In the genomic region with DNA sequence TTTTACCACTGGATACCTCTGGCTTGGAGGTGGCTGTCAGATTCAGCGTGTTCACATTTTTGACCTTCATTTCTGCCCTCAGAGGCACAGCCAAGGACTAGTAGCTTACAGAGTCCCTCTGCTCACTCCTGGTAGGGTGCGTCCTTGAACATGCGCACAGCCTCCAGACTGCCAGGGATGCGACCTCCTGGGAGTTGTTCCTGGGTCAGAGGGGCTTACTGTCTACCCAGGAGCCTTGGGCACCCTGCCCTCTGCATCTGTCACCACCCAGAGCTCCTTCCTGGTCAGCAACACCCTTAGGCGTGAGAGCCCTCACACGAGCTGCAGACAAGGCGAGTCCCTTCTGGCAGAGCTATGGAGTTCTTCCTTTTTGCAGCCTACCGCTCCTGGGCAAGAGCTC, we compare ENCODE assay signal across 11 cellular contexts. TPM values are rescaled to one million over a fixed set of nuclear protein-coding genes. Genes with fewer than 3 reads are reported as not detected.
A peak's percentile ranks its signal among the peaks of the same experiment; 100 is the strongest.
DNase-seq lines count a peak whose midpoint lies in the region; ATAC-seq and TF ChIP-seq lines count a peak whose summit lies in the region.
"Had no signal": no experiment of that assay in that cellular context is flagged by ENCODE, and none has a peak within 500 bp of the region (broad histone marks: within the 10 kb centered on the region; RNA-seq: fewer than 3 reads in every experiment).

No MANE protein-coding gene starts in this region.

- H3K9me3 ChIP-seq in CD4-positive, alpha-beta memory T cell (ENCODE audit: control insufficient read depth in 1 of 2, low read length in 2 of 2) = no peaks in the 10 kb centered on the region
- H3K9me3 ChIP-seq in mammary epithelial cell (replicated peaks; ENCODE audit: insufficient read depth, low read length) (no peaks in the 10 kb centered on the region), gastroesophageal sphincter (no peaks in the 10 kb centered on the region)
- H3K9me3 ChIP-seq: testis had no signal

- TF ChIP-seq CTCF in KMS-11 (conservative IDR thresholded peaks at IDR 0.05; ENCODE audit: low read depth, low read length) = no peak
- TF ChIP-seq CTCF in mammary epithelial cell (conservative IDR thresholded peaks at IDR 0.05 in 1 of 2, IDR thresholded peaks at IDR 0.05 in 1 of 2; ENCODE audit: extremely low read depth in 1 of 2, insufficient read depth in 1 of 2, low read depth in 1 of 2, low read length in 2 of 2) = no peak
- no peak for TF ChIP-seq CTCF in natural killer cell (IDR thresholded peaks at IDR 0.05)
- no peak for TF ChIP-seq CTCF in gastroesophageal sphincter (IDR thresholded peaks at IDR 0.05)

- BruUV-seq in mammary epithelial cell (replicated peaks; lab: Mats Ljungman, UMichigan) = no TSS peak

- H3K4me2 ChIP-seq in KMS-11 (peak overlapping the region; percentile 78), mammary epithelial cell (ENCODE audit: insufficient read depth, low read depth, low read length) (peak overlapping the region; percentile 87)

- H3K36me3 Mint-ChIP-seq in CD4-positive, alpha-beta memory T cell = peaks cover 19 to 34% of the 10 kb centered on the region in 2 donors
- no peaks in the 10 kb centered on the region for H3K36me3 Mint-ChIP-seq in natural killer cell

- H2AFZ ChIP-seq in KMS-11 (ENCODE audit: low read depth) (no peak overlapping the region), mammary epithelial cell (ENCODE audit: low read depth, low read length) (no peak overlapping the region)

- no peak overlapping the region for H3K4me3 ChIP-seq in CD4-positive, alpha-beta memory T cell (ENCODE audit: low read length in 2 of 2)
- H3K4me3 ChIP-seq in KMS-11 (IDR thresholded peaks at IDR 0.05; ENCODE audit: insufficient read depth, low read depth, low read length) = no peak overlapping the region
- peak overlapping the region in 2 of 3 experiments; percentile 80 to 87 for H3K4me3 ChIP-seq in mammary epithelial cell (replicated peaks in 1 of 3; ENCODE audit: insufficient read depth in 1 of 3, low read depth in 2 of 3, low read length in 3 of 3)
- H3K4me3 ChIP-seq in gastroesophageal sphincter = no peak overlapping the region
- H3K4me3 ChIP-seq: testis had no signal

- H3K27ac Mint-ChIP-seq in CD4-positive, alpha-beta memory T cell = peak overlapping the region in 5 of 7 donors; percentile 23 to 86 (median 69)
- peak overlapping the region in 1 of 2 donors; percentile 61 for H3K27ac Mint-ChIP-seq in natural killer cell

- TF ChIP-seq EP300 in gastroesophageal sphincter (IDR thresholded peaks at IDR 0.05) = no peak

- peaks cover 38% of the 10 kb centered on the region for H3K4me1 ChIP-seq in CD4-positive, alpha-beta memory T cell (ENCODE audit: insufficient read depth, low read length)
- H3K4me1 ChIP-seq in KMS-11 (ENCODE audit: low read depth, poor library complexity, severe bottlenecking) (peaks cover 23% of the 10 kb centered on the region), mammary epithelial cell (ENCODE audit: insufficient read depth, low read length) (peaks cover 25% of the 10 kb centered on the region), gastroesophageal sphincter (peaks cover 0 to 32% (median 15%) of the 10 kb centered on the region in 3 donors)

- ATAC-seq in natural killer cell (no peak), gastroesophageal sphincter (no peak)

- dilution Hi-C loops in mammary epithelial cell (cut with HindIII; ENCODE audit: low sequenced_read_pairs) = no loop called here

- H3K4me3 Mint-ChIP-seq in CD4-positive, alpha-beta memory T cell = peak overlapping the region; percentile 81 to 97 (median 89)
- peak overlapping the region; percentile 93 for H3K4me3 Mint-ChIP-seq in natural killer cell

- intact Hi-C loops in CD4-positive, alpha-beta memory T cell (cut with micrococcal nuclease) = no loop called here
- intact Hi-C loops in mammary epithelial cell (cut with micrococcal nuclease) (no loop called here), natural killer cell (cut with micrococcal nuclease) (no loop called here)

- H3K79me2 ChIP-seq in KMS-11 (ENCODE audit: insufficient read depth, low read depth) (peaks cover 64% of the 10 kb centered on the region), mammary epithelial cell (ENCODE audit: insufficient read depth, low read length) (peaks cover 71% of the 10 kb centered on the region)

- peaks cover 0 to 2% (median 0%) of the 10 kb centered on the region in 8 donors for H3K9me3 Mint-ChIP-seq in CD4-positive, alpha-beta memory T cell
- no peaks in the 10 kb centered on the region for H3K9me3 Mint-ChIP-seq in natural killer cell

- H3K4me1 Mint-ChIP-seq in CD4-positive, alpha-beta memory T cell = peaks cover 25 to 66% (median 46%) of the 10 kb centered on the region in 4 donors
- H3K4me1 Mint-ChIP-seq in natural killer cell = peaks cover 21 to 33% of the 10 kb centered on the region in 2 donors

- no peak overlapping the region for H3K27ac ChIP-seq in CD4-positive, alpha-beta memory T cell (ENCODE audit: low read depth, low read length)
- H3K27ac ChIP-seq in KMS-11 (no peak overlapping the region), mammary epithelial cell (ENCODE audit: insufficient read depth, low read depth, low read length) (no peak overlapping the region), gastroesophageal sphincter (no peak overlapping the region)
- H3K27ac ChIP-seq: RWPE1, testis had no signal

- no peaks in the 10 kb centered on the region for H3K27me3 Mint-ChIP-seq in CD4-positive, alpha-beta memory T cell
- H3K27me3 Mint-ChIP-seq in natural killer cell (ENCODE audit: low read depth in 2 of 2) = no peaks in the 10 kb centered on the region

- POLR2A ChIA-PET in CD4-positive, alpha-beta memory T cell (lab: Charles Lee; ENCODE audit: partially characterized antibody) = interaction anchor here (1.3 to 3.5 kb wide), 3 partner anchors 10 to 67 kb away, joined by 3 to 24 read pairs (median 7); partner anchors contain the start of gene PTTG1IP

- TF ChIP-seq POLR2A in gastroesophageal sphincter (IDR thresholded peaks at IDR 0.05) = no peak

- no peak for DNase-seq in CD4-positive, alpha-beta memory T cell
- DNase-seq in mammary epithelial cell (no peak), natural killer cell (no peak), COR-L47 (lab: John Stamatoyannopoulos, UW) (no peak), NCI-H1694 treated with DMSO at 0.1 percent for 48 hours (lab: John Stamatoyannopoulos, UW) (no peak)
- DNase-seq in activated CD4-positive, CD25-positive, alpha-beta regulatory T cell (lab: John Stamatoyannopoulos, UW) = no peak
- DNase-seq: testis had no signal

- no peaks in the 10 kb centered on the region for H3K27me3 ChIP-seq in CD4-positive, alpha-beta memory T cell (ENCODE audit: insufficient read depth, low read length)
- no peaks in the 10 kb centered on the region for H3K27me3 ChIP-seq in KMS-11 (ENCODE audit: insufficient read depth, low read depth)
- H3K27me3 ChIP-seq in mammary epithelial cell (ENCODE audit: insufficient read depth, low read length) = no peaks in the 10 kb centered on the region
- no peaks in the 10 kb centered on the region for H3K27me3 ChIP-seq in gastroesophageal sphincter
- H3K27me3 ChIP-seq: testis had no signal

- WGBS in mammary epithelial cell (ENCODE audit: low coverage, missing lambda C conversion rate) = 85% methylated on average over 8 of the region's 8 CpGs
- 100% methylated on average over 1 of the region's 8 CpGs for WGBS in gastroesophageal sphincter (ENCODE audit: low coverage in 1 of 2), 2 donors

- H3K36me3 ChIP-seq in CD4-positive, alpha-beta memory T cell (ENCODE audit: insufficient read depth, low read length) = peaks cover 24% of the 10 kb centered on the region
- no peaks in the 10 kb centered on the region for H3K36me3 ChIP-seq in KMS-11 (ENCODE audit: insufficient read depth)
- peaks cover 7% of the 10 kb centered on the region for H3K36me3 ChIP-seq in mammary epithelial cell (ENCODE audit: insufficient read depth, low read length)
- H3K36me3 ChIP-seq in gastroesophageal sphincter = peaks cover 0 to 31% of the 10 kb centered on the region in 2 donors

- H3K9ac ChIP-seq in KMS-11 (no peak overlapping the region; the same call in 1 of the 2 replicates), mammary epithelial cell (ENCODE audit: insufficient read depth, low read length) (no peak overlapping the region)

- H4K20me1 ChIP-seq in KMS-11 (ENCODE audit: insufficient read depth) = peaks cover 12% of the 10 kb centered on the region; the same call in 1 of the 2 replicates
- no peaks in the 10 kb centered on the region for H4K20me1 ChIP-seq in mammary epithelial cell (ENCODE audit: insufficient read depth, low read length)

- in situ Hi-C loops in mammary epithelial cell (cut with MboI; ENCODE audit: low sequenced_read_pairs in 2 of 2) = no loop called here

- CTCF ChIA-PET in CD4-positive, alpha-beta memory T cell (lab: Charles Lee; ENCODE audit: partially characterized antibody) = interaction anchor here (2.9 to 16.7 kb wide), 3 partner anchors 8 to 197 kb away, joined by 15 to 363 read pairs (median 252); no protein-coding TSS in a partner anchor
- CTCF ChIA-PET in mammary epithelial cell (lab: Charles Lee; ENCODE audit: low non-redundant PET) = no interaction called here

RNA-seq across cellular contexts. Expression of gene SLX9, which starts 1.7 kb away (rescaled TPM):
- 10 to 100 TPM; 17.7 to 21.6 TPM for total RNA-seq in CD4-positive, alpha-beta memory T cell
- polyA plus RNA-seq in CD4-positive, alpha-beta memory T cell = 10 to 100 TPM in 1 of 2 donors, 1 to 10 TPM in 1; 9.4 to 13.1 TPM
- total RNA-seq in mammary epithelial cell = 10 to 100 TPM; 17.3 to 53.2 TPM
- 31.0 TPM for polyA plus RNA-seq in mammary epithelial cell
- 8.7 TPM for polyA minus RNA-seq in mammary epithelial cell
- total RNA-seq in natural killer cell = 10 to 100 TPM; 12.8 to 22.9 (median 20.0) TPM
- total RNA-seq in gastroesophageal sphincter = 10 to 100 TPM; 15.7 to 53.9 (median 36.4) TPM

RNA-seq across cellular contexts. Expression of gene ITGB2, which starts 20.9 kb away (rescaled TPM):
- 100 to 1,000 TPM; 278 to 291 TPM for total RNA-seq in CD4-positive, alpha-beta memory T cell
- 100 to 1,000 TPM; 538 to 575 TPM for polyA plus RNA-seq in CD4-positive, alpha-beta memory T cell
- total RNA-seq in mammary epithelial cell = 1 to 10 TPM in 1 of 2 donors, not detected in 1; 2.7 TPM
- polyA plus RNA-seq in mammary epithelial cell = 1.8 TPM
- not detected for polyA minus RNA-seq in mammary epithelial cell
- 1,000 to 10,000 TPM; 1,223 to 1,393 (median 1,250) TPM for total RNA-seq in natural killer cell
- 100 to 1,000 TPM in 1 of 4 donors, 10 to 100 TPM in 3; 10.4 to 112 (median 41.4) TPM for total RNA-seq in gastroesophageal sphincter
- total RNA-seq: G401 had no signal

Comparison
In these comparisons a context has a peak if more than half of its experiments do, and no peak if none do; other contexts are left out.
1. H3K4me3 ChIP-seq: peak in mammary epithelial cell (2 of 3); none in CD4-positive, alpha-beta memory T cell (0 of 2), KMS-11 (single experiment) and gastroesophageal sphincter (0 of 2).
2. RNA of gene ITGB2, which starts 20.9 kb away (total RNA-seq): 1,223 to 1,393 TPM in natural killer cell; 278 to 291 TPM in CD4-positive, alpha-beta memory T cell, 10.4 to 112 TPM in gastroesophageal sphincter and 2.7 TPM in mammary epithelial cell; every median in the first group is over 4 times any median in the second.